19 cellular contexts compared by ENCODE assay signal in the genomic region with DNA sequence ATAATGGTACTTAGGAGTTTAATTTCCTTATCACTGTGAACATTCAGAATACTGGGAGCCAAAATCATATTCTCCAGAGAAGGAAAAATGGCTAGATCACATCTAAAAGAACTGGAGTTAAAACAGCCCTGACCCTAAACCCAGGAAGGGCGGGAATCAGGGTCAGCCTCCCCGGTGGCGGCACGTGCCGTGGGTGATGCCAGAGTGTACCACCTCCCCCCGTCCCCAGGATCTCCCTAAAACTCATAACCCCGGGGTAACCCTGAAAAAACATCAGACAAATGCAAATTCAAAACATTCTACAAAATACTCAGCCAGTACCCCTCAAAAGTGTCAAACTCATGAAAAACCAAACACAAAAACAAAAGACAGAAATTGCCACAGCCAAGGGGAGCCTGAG.
"Had no signal": no experiment of that assay in that cellular context is flagged by ENCODE, and none has a peak within 500 bp of the region (broad histone marks: within the 10 kb centered on the region; RNA-seq: fewer than 3 reads in every experiment).

No MANE protein-coding gene starts in this region.

- H3K27me3 ChIP-seq: cardiac muscle cell, right lobe of liver, suprapubic skin, thyroid gland had no signal

- H3K4me3 ChIP-seq: cardiac muscle cell, psoas muscle, right lobe of liver, skin epidermis, suprapubic skin, thyroid gland had no signal

- H3K27ac Mint-ChIP-seq: mesothelial cell of epicardium; stimulated activated effector memory CD8-positive, alpha-beta T cell treated with anti-CD3 and anti-CD28 coated beads, Interleukin-12 subunit alpha, Interleukin-12 subunit beta, amount 100 ng/mL, for 72 hours had no signal

- H3K27ac ChIP-seq: cardiac muscle cell, foreskin keratinocyte, psoas muscle, right lobe of liver, skin epidermis, suprapubic skin, thyroid gland had no signal

- DNase-seq: cerebellar nuclear complex; dermis blood vessel endothelial cell; erythroblast; foreskin keratinocyte; immature natural killer cell; left cardiac atrium; occipital lobe; psoas muscle; retina; stimulated activated CD4-positive, alpha-beta T cell treated with anti-CD3 and anti-CD28 coated beads, Interleukin-4, amount 100 ng/mL, for 1 hour; stimulated activated CD8-positive, alpha-beta memory T cell treated with anti-CD3 and anti-CD28 coated beads, Interleukin-4, amount 100 ng/mL, for 48 hours; thyroid gland had no signal

- H3K4me1 ChIP-seq: thyroid gland had no signal

- H3K36me3 ChIP-seq: cardiac muscle cell, right lobe of liver, suprapubic skin, thyroid gland had no signal

- H3K9me3 ChIP-seq: psoas muscle, right lobe of liver, suprapubic skin, thyroid gland had no signal

- H3K4me1 Mint-ChIP-seq: mesothelial cell of epicardium had no signal

- H3K36me3 Mint-ChIP-seq: mesothelial cell of epicardium had no signal

- H3K4me3 Mint-ChIP-seq: mesothelial cell of epicardium; nephron; stimulated activated effector memory CD8-positive, alpha-beta T cell treated with anti-CD3 and anti-CD28 coated beads, Interleukin-12 subunit alpha, Interleukin-12 subunit beta, amount 100 ng/mL, for 72 hours had no signal
